ENCODE assay signal across 8 cellular contexts in genomic region chr3:184005981-184006507, GRCh38. TPM values are rescaled to one million over a fixed set of nuclear protein-coding genes. Genes with fewer than 3 reads are reported as not detected.
DNase-seq lines count a peak whose midpoint lies in the region; ATAC-seq, FAIRE-seq and TF ChIP-seq lines count a peak whose summit lies in the region.

No MANE protein-coding gene starts in this region.

- in situ Hi-C loops in HepG2 (cut with HindIII; ENCODE audit: extremely low pct_ligation_motif_present, low pct_unique_long_range_greater_than_20kb), result no loop called here

- H3K27ac Mint-ChIP-seq in CD4-positive, CD25-positive, alpha-beta regulatory T cell, result no peak overlapping the region

- intact Hi-C loops in HepG2 (cut with micrococcal nuclease; ENCODE audit: unreplicated experiment) (no loop called here), upper lobe of right lung (cut with DNase I) (no loop called here)

- no peaks in the 10 kb centered on the region for H3K27me3 Mint-ChIP-seq in CD4-positive, CD25-positive, alpha-beta regulatory T cell

- H3K79me2 ChIP-seq in HepG2 (ENCODE audit: insufficient read depth, low read length), result no peaks in the 10 kb centered on the region

- no peak overlapping the region for H3K4me3 Mint-ChIP-seq in CD4-positive, CD25-positive, alpha-beta regulatory T cell

- no peaks in the 10 kb centered on the region for H3K4me1 ChIP-seq in CD4-positive, CD25-positive, alpha-beta regulatory T cell (ENCODE audit: control insufficient read depth, insufficient read depth, low read length, poor library complexity, severe bottlenecking)
- H3K4me1 ChIP-seq in HepG2 (ENCODE audit: insufficient read depth, low read length), result peaks cover 21% of the 10 kb centered on the region
- H3K4me1 ChIP-seq in upper lobe of right lung, result peaks cover 12% of the 10 kb centered on the region

- no peaks in the 10 kb centered on the region for H3K9me3 ChIP-seq in CD4-positive, CD25-positive, alpha-beta regulatory T cell (ENCODE audit: control insufficient read depth in 2 of 2, low read length in 2 of 2)
- H3K9me3 ChIP-seq in HepG2 (ENCODE audit: low read length) (no peaks in the 10 kb centered on the region), upper lobe of right lung (no peaks in the 10 kb centered on the region)

- peaks cover 0 to 12% (median 9%) of the 10 kb centered on the region in 4 donors for H3K4me1 Mint-ChIP-seq in CD4-positive, CD25-positive, alpha-beta regulatory T cell

- H3K36me3 Mint-ChIP-seq in CD4-positive, CD25-positive, alpha-beta regulatory T cell, result peaks cover 20% of the 10 kb centered on the region

- H3K27ac ChIP-seq in CD4-positive, CD25-positive, alpha-beta regulatory T cell (ENCODE audit: insufficient read depth, low read length, poor library complexity, severe bottlenecking), result no peak overlapping the region
- H3K27ac ChIP-seq in HepG2 (ENCODE audit: extremely low read length, insufficient read depth, low read length), result peak overlapping the region; percentile 32
- peak overlapping the region; percentile 12 for H3K27ac ChIP-seq in upper lobe of right lung

- CTCF ChIA-PET in HepG2 (lab: Yijun Ruan, JAX; ENCODE audit: low intra/inter-chr PET ratio, low total read pairs), result no interaction called here

- H3K9ac ChIP-seq in HepG2 (ENCODE audit: insufficient read depth, low read depth, low read length), result no peak overlapping the region

- TF ChIP-seq RAD21 in HepG2 (CRISPR knock-in tag; IDR thresholded peaks at IDR 0.05), result no peak

- no peak for FAIRE-seq in HepG2 (lab: Jason Lieb, UNC)

- H2AFZ ChIP-seq in HepG2 (ENCODE audit: low read length), result no peak overlapping the region

- no TSS peak for BruUV-seq in HepG2 (replicated peaks; lab: Mats Ljungman, UMichigan)

- ATAC-seq in CD4-positive, CD25-positive, alpha-beta regulatory T cell (ENCODE audit: low read depth in 2 of 2), result peak in 1 of 2 donors; percentile 39
- ATAC-seq in HG03521 (IDR thresholded peaks at IDR 0.05; ENCODE audit: unreplicated experiment) (peak; percentile 79), HepG2 (no peak), upper lobe of right lung (peak; percentile 94)

- peaks cover 12% of the 10 kb centered on the region for H3K36me3 ChIP-seq in CD4-positive, CD25-positive, alpha-beta regulatory T cell (ENCODE audit: control insufficient read depth, insufficient read depth, low read length)
- peaks cover 0 to 3% of the 10 kb centered on the region in 2 experiments; a peak in 1 of 5 replicates for H3K36me3 ChIP-seq in HepG2 (replicated peaks in 1 of 2; ENCODE audit: control insufficient read depth in 1 of 2, insufficient read depth in 2 of 2, low read length in 2 of 2)
- H3K36me3 ChIP-seq in upper lobe of right lung, result peaks cover 10% of the 10 kb centered on the region

- whole genome bisulfite sequencing in HepG2 (ENCODE audit: low lambda C conversion rate), result 94% methylated on average over 11 of the region's 11 CpGs

- no peak for TF ChIP-seq POLR2A in HepG2 (IDR thresholded peaks at IDR 0.05; ENCODE audit: insufficient read depth in 1 of 2, low read depth in 2 of 2, low read length in 2 of 2)

- DNase-seq in CD4-positive, CD25-positive, alpha-beta regulatory T cell, result peak in 2 of 3 donors; percentile 10 to 30
- peak; percentile 39 for DNase-seq in GM19240 (ENCODE audit: insufficient read length, low spot score)
- DNase-seq in NCI-H748 (lab: John Stamatoyannopoulos, UW; ENCODE audit: unreplicated experiment), result peak; percentile 90
- DNase-seq in cardiac fibroblast (ENCODE audit: low read depth in 2 of 2), result peak; percentile 14 to 39
- no peak for DNase-seq in HepG2 (ENCODE audit: low spot score)
- peak; percentile 87 for DNase-seq in upper lobe of right lung
- no peak for DNase-seq in KG1 (lab: John Stamatoyannopoulos, UW)

- no peaks in the 10 kb centered on the region for H3K27me3 ChIP-seq in CD4-positive, CD25-positive, alpha-beta regulatory T cell (ENCODE audit: control insufficient read depth, insufficient read depth, low read length)
- H3K27me3 ChIP-seq in HepG2 (ENCODE audit: control insufficient read depth in 1 of 2, insufficient read depth in 2 of 2, low read length in 2 of 2), result no peaks in the 10 kb centered on the region
- no peaks in the 10 kb centered on the region for H3K27me3 ChIP-seq in upper lobe of right lung

- H3K4me3 ChIP-seq in CD4-positive, CD25-positive, alpha-beta regulatory T cell (ENCODE audit: low read depth, low read length), result no peak overlapping the region
- no peak overlapping the region for H3K4me3 ChIP-seq in cardiac fibroblast (replicated peaks in 1 of 2; ENCODE audit: low read depth in 2 of 2, low read length in 2 of 2)
- no peak overlapping the region for H3K4me3 ChIP-seq in HepG2 (replicated peaks in 1 of 3; ENCODE audit: insufficient read depth in 1 of 3, low read depth in 2 of 3, low read length in 3 of 3)
- H3K4me3 ChIP-seq in upper lobe of right lung, result peak overlapping the region; percentile 22

- TF ChIP-seq EP300 in HepG2 (IDR thresholded peaks at IDR 0.05; ENCODE audit: low read depth in 2 of 2, low read length in 2 of 2) (no peak), HepG2 (CRISPR knock-in tag; IDR thresholded peaks at IDR 0.05; ENCODE audit: borderline replicate concordance) (no peak)

- no peaks in the 10 kb centered on the region for H3K9me3 Mint-ChIP-seq in CD4-positive, CD25-positive, alpha-beta regulatory T cell

- no peak for TF ChIP-seq CTCF in cardiac fibroblast (IDR thresholded peaks at IDR 0.05; ENCODE audit: low read depth, low read length)
- no peak for TF ChIP-seq CTCF in HepG2 (CRISPR knock-in tag; IDR thresholded peaks at IDR 0.05)
- TF ChIP-seq CTCF in upper lobe of right lung (IDR thresholded peaks at IDR 0.05), result no peak

- POLR2A ChIA-PET in HepG2 (lab: Yijun Ruan, JAX), result interaction anchor here (1.8 kb wide), 1 partner anchor 18 kb away, joined by 5 read pairs; no protein-coding TSS in a partner anchor

- H3K4me2 ChIP-seq in HepG2 (ENCODE audit: low read depth, low read length), result no peak overlapping the region

- no peaks in the 10 kb centered on the region for H4K20me1 ChIP-seq in HepG2 (ENCODE audit: insufficient read depth, low read length)

RNA-seq across cellular contexts. Expression of gene ABCC5, which starts 11.6 kb away (rescaled TPM):
- total RNA-seq in CD4-positive, CD25-positive, alpha-beta regulatory T cell, result 27.1 TPM
- 10 to 100 TPM; 12.4 to 16.6 (median 13.5) TPM for polyA plus RNA-seq in CD4-positive, CD25-positive, alpha-beta regulatory T cell
- total RNA-seq in HepG2 (2016; rRNA removed; fragmentation: Illumina TruSeq; extraction: Trizol) (7.8 and 12.7 TPM in 2 replicates), upper lobe of right lung (33.5 TPM)
- 3.7 and 3.9 TPM in 2 replicates for total RNA-seq in HepG2 (2016; cell fraction: cytosol; rRNA removed; fragmentation: Illumina TruSeq; extraction: Trizol; ENCODE audit: low read depth)
- 7.1 and 13.0 TPM in 2 replicates for total RNA-seq in HepG2 (2016; cell fraction: insoluble cytoplasmic fraction; rRNA removed; fragmentation: Illumina TruSeq; extraction: Trizol)
- 6.1 and 6.4 TPM in 2 replicates for total RNA-seq in HepG2 (2016; cell fraction: membrane; rRNA removed; fragmentation: Illumina TruSeq; extraction: Trizol)
- 22.3 and 24.4 TPM in 2 replicates for total RNA-seq in HepG2 (2016; cell fraction: nucleus; rRNA removed; fragmentation: Illumina TruSeq; extraction: Trizol)
- polyA plus RNA-seq in HepG2 (2011; rRNA removed), result 12.5 and 14.1 TPM in 2 replicates
- 5.2 and 6.5 TPM in 2 replicates for polyA plus RNA-seq in HepG2 (2011; cell fraction: cytosol; rRNA removed)
- 37.7 and 46.7 TPM in 2 replicates for polyA plus RNA-seq in HepG2 (2011; cell fraction: nucleus; rRNA removed)
- polyA plus RNA-seq in HepG2 (2012), result 9.2 and 10.3 TPM in 2 replicates
- 2.0 and 2.8 TPM in 2 replicates for polyA plus RNA-seq in HepG2 (2016; cell fraction: cytosol; fragmentation: Illumina TruSeq; extraction: Trizol; ENCODE audit: low read depth)
- polyA plus RNA-seq in HepG2 (2016; cell fraction: insoluble cytoplasmic fraction; fragmentation: Illumina TruSeq; extraction: Trizol; ENCODE audit: low read depth), result 5.0 and 5.7 TPM in 2 replicates
- polyA plus RNA-seq in HepG2 (2016; cell fraction: membrane; fragmentation: Illumina TruSeq; extraction: Trizol; ENCODE audit: low read depth), result 2.0 and 2.9 TPM in 2 replicates
- polyA plus RNA-seq in HepG2 (2016; cell fraction: nucleus; fragmentation: Illumina TruSeq; extraction: Trizol; ENCODE audit: insufficient read depth, low read depth), result 29.7 TPM in 2 replicates
- 15.6 and 37.4 TPM in 2 replicates for polyA minus RNA-seq in HepG2 (2011; rRNA and poly(A)+ RNA removed; ENCODE audit: low replicate concordance)
- polyA minus RNA-seq in HepG2 (2011; cell fraction: cytosol; rRNA and poly(A)+ RNA removed), result 5.2 and 7.6 TPM in 2 replicates
- 30.0 and 32.6 TPM in 2 replicates for polyA minus RNA-seq in HepG2 (2011; cell fraction: nucleus; rRNA and poly(A)+ RNA removed)

RNA-seq across cellular contexts. Expression of gene HTR3D, which starts 25.5 kb away (rescaled TPM):
- not detected for total RNA-seq in CD4-positive, CD25-positive, alpha-beta regulatory T cell
- polyA plus RNA-seq in CD4-positive, CD25-positive, alpha-beta regulatory T cell, result not detected
- not detected in 2 replicates for total RNA-seq in HepG2 (2016; rRNA removed; fragmentation: Illumina TruSeq; extraction: Trizol)
- total RNA-seq in HepG2 (2016; cell fraction: cytosol; rRNA removed; fragmentation: Illumina TruSeq; extraction: Trizol; ENCODE audit: low read depth), result not detected in 2 replicates
- not detected in 2 replicates for total RNA-seq in HepG2 (2016; cell fraction: insoluble cytoplasmic fraction; rRNA removed; fragmentation: Illumina TruSeq; extraction: Trizol)
- not detected in 2 replicates for total RNA-seq in HepG2 (2016; cell fraction: membrane; rRNA removed; fragmentation: Illumina TruSeq; extraction: Trizol)
- not detected in 2 replicates for total RNA-seq in HepG2 (2016; cell fraction: nucleus; rRNA removed; fragmentation: Illumina TruSeq; extraction: Trizol)
- polyA plus RNA-seq in HepG2 (2011; rRNA removed), result not detected in 2 replicates
- not detected in 2 replicates for polyA plus RNA-seq in HepG2 (2011; cell fraction: cytosol; rRNA removed)
- not detected in 2 replicates for polyA plus RNA-seq in HepG2 (2011; cell fraction: nucleus; rRNA removed)
- not detected in 2 replicates for polyA plus RNA-seq in HepG2 (2012)
- polyA plus RNA-seq in HepG2 (2016; cell fraction: cytosol; fragmentation: Illumina TruSeq; extraction: Trizol; ENCODE audit: low read depth), result not detected in 2 replicates
- polyA plus RNA-seq in HepG2 (2016; cell fraction: insoluble cytoplasmic fraction; fragmentation: Illumina TruSeq; extraction: Trizol; ENCODE audit: low read depth), result not detected in 2 replicates
- not detected in 2 replicates for polyA plus RNA-seq in HepG2 (2016; cell fraction: membrane; fragmentation: Illumina TruSeq; extraction: Trizol; ENCODE audit: low read depth)
- not detected in 2 replicates for polyA plus RNA-seq in HepG2 (2016; cell fraction: nucleus; fragmentation: Illumina TruSeq; extraction: Trizol; ENCODE audit: insufficient read depth, low read depth)
- polyA minus RNA-seq in HepG2 (2011; rRNA and poly(A)+ RNA removed; ENCODE audit: low replicate concordance), result not detected in 2 replicates
- not detected in 2 replicates for polyA minus RNA-seq in HepG2 (2011; cell fraction: cytosol; rRNA and poly(A)+ RNA removed)
- polyA minus RNA-seq in HepG2 (2011; cell fraction: nucleus; rRNA and poly(A)+ RNA removed), result not detected in 2 replicates
- not detected for total RNA-seq in upper lobe of right lung

RNA-seq across cellular contexts. Expression of gene HTR3C, which starts 46.8 kb away (rescaled TPM):
- total RNA-seq in CD4-positive, CD25-positive, alpha-beta regulatory T cell, result not detected
- polyA plus RNA-seq in CD4-positive, CD25-positive, alpha-beta regulatory T cell, result not detected
- not detected in 2 replicates for total RNA-seq in HepG2 (2016; rRNA removed; fragmentation: Illumina TruSeq; extraction: Trizol)
- not detected in 2 replicates for total RNA-seq in HepG2 (2016; cell fraction: cytosol; rRNA removed; fragmentation: Illumina TruSeq; extraction: Trizol; ENCODE audit: low read depth)
- not detected in 2 replicates for total RNA-seq in HepG2 (2016; cell fraction: insoluble cytoplasmic fraction; rRNA removed; fragmentation: Illumina TruSeq; extraction: Trizol)
- total RNA-seq in HepG2 (2016; cell fraction: membrane; rRNA removed; fragmentation: Illumina TruSeq; extraction: Trizol), result not detected in 2 replicates
- total RNA-seq in HepG2 (2016; cell fraction: nucleus; rRNA removed; fragmentation: Illumina TruSeq; extraction: Trizol), result not detected in 2 replicates
- polyA plus RNA-seq in HepG2 (2011; rRNA removed), result not detected in 2 replicates
- polyA plus RNA-seq in HepG2 (2011; cell fraction: cytosol; rRNA removed), result not detected in 2 replicates
- polyA plus RNA-seq in HepG2 (2011; cell fraction: nucleus; rRNA removed), result not detected in 2 replicates
- not detected in 2 replicates for polyA plus RNA-seq in HepG2 (2012)
- not detected in 2 replicates for polyA plus RNA-seq in HepG2 (2016; cell fraction: cytosol; fragmentation: Illumina TruSeq; extraction: Trizol; ENCODE audit: low read depth)
- not detected in 2 replicates for polyA plus RNA-seq in HepG2 (2016; cell fraction: insoluble cytoplasmic fraction; fragmentation: Illumina TruSeq; extraction: Trizol; ENCODE audit: low read depth)
- polyA plus RNA-seq in HepG2 (2016; cell fraction: membrane; fragmentation: Illumina TruSeq; extraction: Trizol; ENCODE audit: low read depth), result not detected in 2 replicates
- not detected in 2 replicates for polyA plus RNA-seq in HepG2 (2016; cell fraction: nucleus; fragmentation: Illumina TruSeq; extraction: Trizol; ENCODE audit: insufficient read depth, low read depth)
- polyA minus RNA-seq in HepG2 (2011; rRNA and poly(A)+ RNA removed; ENCODE audit: low replicate concordance), result not detected in 2 replicates
- not detected in 2 replicates for polyA minus RNA-seq in HepG2 (2011; cell fraction: cytosol; rRNA and poly(A)+ RNA removed)
- polyA minus RNA-seq in HepG2 (2011; cell fraction: nucleus; rRNA and poly(A)+ RNA removed), result not detected in 2 replicates
- total RNA-seq in upper lobe of right lung, result not detected

Comparison
In these comparisons a context has a peak if more than half of its experiments do, and no peak if none do; other contexts are left out.
1. DNase-seq: peak in CD4-positive, CD25-positive, alpha-beta regulatory T cell (2 of 3), GM19240 (single experiment), NCI-H748 (single experiment), cardiac fibroblast (2 of 2) and upper lobe of right lung (single experiment); none in HepG2 (single experiment) and KG1 (single experiment).